ENCODE assay signal across 15 cellular contexts in the genomic region with DNA sequence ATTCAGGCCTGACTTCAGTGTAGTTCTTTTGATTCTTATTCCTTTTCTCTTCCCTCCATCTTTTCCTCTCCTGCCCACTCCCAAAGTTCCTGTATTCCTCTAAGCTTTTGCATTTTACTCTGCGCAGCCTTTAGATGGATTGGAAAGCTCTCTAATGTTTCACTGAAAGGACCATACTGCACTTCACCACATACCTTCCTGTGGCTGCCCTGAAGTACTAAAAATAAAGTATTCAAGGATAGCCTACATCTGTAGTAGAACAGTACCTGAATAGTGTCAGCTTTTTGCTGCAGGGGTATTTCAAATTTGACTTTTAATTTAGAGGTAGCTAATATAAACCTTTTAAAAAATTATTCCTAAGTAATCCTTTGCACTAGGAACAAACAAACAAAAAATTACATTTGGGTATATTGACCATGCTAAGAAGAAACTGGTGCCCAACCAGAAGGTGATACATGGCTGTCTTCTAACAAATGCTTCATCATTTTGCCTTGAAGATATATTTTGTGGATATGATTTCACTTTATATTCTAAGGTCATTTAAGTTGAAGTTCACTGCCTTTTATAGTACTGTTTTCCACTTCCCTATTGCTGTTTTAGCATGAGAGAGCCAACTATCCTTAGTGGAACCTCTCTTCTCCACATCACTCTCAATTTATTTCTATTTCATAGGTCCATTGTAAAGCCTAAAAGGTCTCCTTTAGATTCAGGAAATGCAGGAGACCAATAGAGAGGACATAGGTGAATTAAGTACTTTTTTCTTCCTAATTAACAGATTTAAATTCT. TPM values are rescaled to one million over a fixed set of nuclear protein-coding genes. Genes with fewer than 3 reads are reported as not detected.
DNase-seq lines count a peak whose midpoint lies in the region; ATAC-seq lines count a peak whose summit lies in the region.
"Had no signal": no experiment of that assay in that cellular context is flagged by ENCODE, and none has a peak within 500 bp of the region (broad histone marks: within the 10 kb centered on the region; RNA-seq: fewer than 3 reads in every experiment).

No MANE protein-coding gene starts in this region.

- H3K9me3 ChIP-seq in T-helper 17 cell (ENCODE audit: control insufficient read depth, low read length, poor library complexity, severe bottlenecking), result no peaks in the 10 kb centered on the region

- intact Hi-C loops in activated naive CD4-positive, alpha-beta T cell treated with anti-CD3 and anti-CD28 coated beads for 36 hours (cut with micrococcal nuclease), result no loop called here
- intact Hi-C loops in left colon (cut with DNase I, micrococcal nuclease), result no loop called here

- DNase-seq in activated naive CD4-positive, alpha-beta T cell treated with anti-CD3 and anti-CD28 coated beads, Interleukin-2, amount 10 ng/mL, durations not matched to agents 7 days and 5 days, result no peak
- no peak for DNase-seq in activated naive CD4-positive, alpha-beta T cell treated with anti-CD3 and anti-CD28 coated beads for 36 hours
- DNase-seq in T-helper 17 cell (no peak), left colon (no peak), COR-L47 (lab: John Stamatoyannopoulos, UW) (no peak), retina (no peak)
- no peak for DNase-seq in stimulated activated effector memory CD8-positive, alpha-beta T cell treated with anti-CD3 and anti-CD28 coated beads, Interleukin-12 subunit alpha, Interleukin-12 subunit beta, amount 100 ng/mL, for 72 hours (ENCODE audit: low spot score in 2 of 2)
- DNase-seq: CD8-positive, alpha-beta T cell; DMS 273 treated with DMSO at 0.1 percent for 48 hours; DMS53; DND-41; EL; H9 had no signal

- H3K4me1 Mint-ChIP-seq in activated naive CD4-positive, alpha-beta T cell treated with anti-CD3 and anti-CD28 coated beads, Interleukin-2, amount 10 ng/mL, durations not matched to agents 7 days and 5 days, result no peaks in the 10 kb centered on the region
- peaks cover 1% of the 10 kb centered on the region for H3K4me1 Mint-ChIP-seq in activated naive CD4-positive, alpha-beta T cell treated with anti-CD3 and anti-CD28 coated beads for 36 hours (ENCODE audit: low read depth)
- H3K4me1 Mint-ChIP-seq in T-helper 17 cell, result peaks cover 8% of the 10 kb centered on the region
- peaks cover 13% of the 10 kb centered on the region for H3K4me1 Mint-ChIP-seq in stimulated activated effector memory CD8-positive, alpha-beta T cell treated with anti-CD3 and anti-CD28 coated beads, Interleukin-12 subunit alpha, Interleukin-12 subunit beta, amount 100 ng/mL, for 72 hours
- H3K4me1 Mint-ChIP-seq: H9 had no signal

- H3K4me3 Mint-ChIP-seq in activated naive CD4-positive, alpha-beta T cell treated with anti-CD3 and anti-CD28 coated beads, Interleukin-2, amount 10 ng/mL, durations not matched to agents 7 days and 5 days, result no peak overlapping the region
- no peak overlapping the region for H3K4me3 Mint-ChIP-seq in activated naive CD4-positive, alpha-beta T cell treated with anti-CD3 and anti-CD28 coated beads for 36 hours
- H3K4me3 Mint-ChIP-seq in T-helper 17 cell, result no peak overlapping the region
- no peak overlapping the region for H3K4me3 Mint-ChIP-seq in stimulated activated effector memory CD8-positive, alpha-beta T cell treated with anti-CD3 and anti-CD28 coated beads, Interleukin-12 subunit alpha, Interleukin-12 subunit beta, amount 100 ng/mL, for 72 hours
- H3K4me3 Mint-ChIP-seq: B cell; CD8-positive, alpha-beta T cell; H9 had no signal

- peak overlapping the region; percentile 33 for H3K27ac Mint-ChIP-seq in activated naive CD4-positive, alpha-beta T cell treated with anti-CD3 and anti-CD28 coated beads, Interleukin-2, amount 10 ng/mL, durations not matched to agents 7 days and 5 days
- no peak overlapping the region for H3K27ac Mint-ChIP-seq in activated naive CD4-positive, alpha-beta T cell treated with anti-CD3 and anti-CD28 coated beads for 36 hours
- H3K27ac Mint-ChIP-seq in T-helper 17 cell, result peak overlapping the region; percentile 8
- H3K27ac Mint-ChIP-seq in stimulated activated effector memory CD8-positive, alpha-beta T cell treated with anti-CD3 and anti-CD28 coated beads, Interleukin-12 subunit alpha, Interleukin-12 subunit beta, amount 100 ng/mL, for 72 hours, result peak overlapping the region; percentile 38
- H3K27ac Mint-ChIP-seq: B cell, H9 had no signal

- peaks cover 12% of the 10 kb centered on the region for H3K36me3 Mint-ChIP-seq in activated naive CD4-positive, alpha-beta T cell treated with anti-CD3 and anti-CD28 coated beads, Interleukin-2, amount 10 ng/mL, durations not matched to agents 7 days and 5 days
- H3K36me3 Mint-ChIP-seq in activated naive CD4-positive, alpha-beta T cell treated with anti-CD3 and anti-CD28 coated beads for 36 hours (ENCODE audit: low read depth), result peaks cover 6% of the 10 kb centered on the region
- peaks cover 4% of the 10 kb centered on the region for H3K36me3 Mint-ChIP-seq in T-helper 17 cell (ENCODE audit: low read depth)
- H3K36me3 Mint-ChIP-seq in stimulated activated effector memory CD8-positive, alpha-beta T cell treated with anti-CD3 and anti-CD28 coated beads, Interleukin-12 subunit alpha, Interleukin-12 subunit beta, amount 100 ng/mL, for 72 hours, result no peaks in the 10 kb centered on the region

- ATAC-seq in T-helper 17 cell (no peak), left colon (peak; percentile 71)
- no peak for ATAC-seq in stimulated activated effector memory CD8-positive, alpha-beta T cell treated with anti-CD3 and anti-CD28 coated beads, Interleukin-12 subunit alpha, Interleukin-12 subunit beta, amount 100 ng/mL, for 72 hours
- ATAC-seq: CD8-positive, alpha-beta T cell; GM12878 had no signal

- H3K27me3 Mint-ChIP-seq in activated naive CD4-positive, alpha-beta T cell treated with anti-CD3 and anti-CD28 coated beads, Interleukin-2, amount 10 ng/mL, durations not matched to agents 7 days and 5 days, result no peaks in the 10 kb centered on the region
- H3K27me3 Mint-ChIP-seq in activated naive CD4-positive, alpha-beta T cell treated with anti-CD3 and anti-CD28 coated beads for 36 hours (ENCODE audit: low read depth), result no peaks in the 10 kb centered on the region
- no peaks in the 10 kb centered on the region for H3K27me3 Mint-ChIP-seq in T-helper 17 cell
- H3K27me3 Mint-ChIP-seq: B cell had no signal

- H3K9me3 Mint-ChIP-seq in activated naive CD4-positive, alpha-beta T cell treated with anti-CD3 and anti-CD28 coated beads, Interleukin-2, amount 10 ng/mL, durations not matched to agents 7 days and 5 days, result no peaks in the 10 kb centered on the region
- no peaks in the 10 kb centered on the region for H3K9me3 Mint-ChIP-seq in activated naive CD4-positive, alpha-beta T cell treated with anti-CD3 and anti-CD28 coated beads for 36 hours
- H3K9me3 Mint-ChIP-seq in stimulated activated effector memory CD8-positive, alpha-beta T cell treated with anti-CD3 and anti-CD28 coated beads, Interleukin-12 subunit alpha, Interleukin-12 subunit beta, amount 100 ng/mL, for 72 hours, result no peaks in the 10 kb centered on the region
- H3K9me3 Mint-ChIP-seq: CD8-positive, alpha-beta T cell; H9 had no signal

- CTCF ChIA-PET in activated naive CD4-positive, alpha-beta T cell treated with anti-CD3 and anti-CD28 coated beads, Interleukin-2, amount 10 ng/mL, durations not matched to agents 7 days and 5 days (lab: Charles Lee), result interaction anchor here (0.7 kb wide), 1 partner anchor 766 kb away, joined by 3 read pairs; no protein-coding TSS in a partner anchor
- CTCF ChIA-PET in activated naive CD4-positive, alpha-beta T cell treated with anti-CD3 and anti-CD28 coated beads for 36 hours (lab: Charles Lee), result interaction anchor here (1.0 kb wide), 1 partner anchor 320 kb away, joined by 3 read pairs; no protein-coding TSS in a partner anchor

RNA-seq across cellular contexts. Expression of a gene that starts 22.8 kb away (rescaled TPM):
- total RNA-seq in activated naive CD4-positive, alpha-beta T cell treated with anti-CD3 and anti-CD28 coated beads for 36 hours, result 10 to 100 TPM; 35.1 to 36.1 TPM
- total RNA-seq in T-helper 17 cell (10 to 100 TPM; 18.1 to 26.7 TPM), left colon (10 to 100 TPM; 32.6 to 36.5 TPM)

RNA-seq across cellular contexts. Expression of a gene that starts 33.3 kb away (rescaled TPM):
- total RNA-seq in activated naive CD4-positive, alpha-beta T cell treated with anti-CD3 and anti-CD28 coated beads for 36 hours, result 10 to 100 TPM; 35.8 to 39.2 TPM
- total RNA-seq in T-helper 17 cell, result 10 to 100 TPM; 29.4 to 38.5 TPM
- total RNA-seq in left colon, result 10 to 100 TPM; 26.9 to 27.4 TPM
